In genomic region chr11:20037358-20037757, GRCh38 we compare ENCODE assay signal across 18 cellular contexts.
A peak's percentile ranks its signal among the peaks of the same experiment; 100 is the strongest.
DNase-seq lines count a peak whose midpoint lies in the region; ATAC-seq and TF ChIP-seq lines count a peak whose summit lies in the region.
"Had no signal": no experiment of that assay in that cellular context is flagged by ENCODE, and none has a peak within 500 bp of the region (broad histone marks: within the 10 kb centered on the region; RNA-seq: fewer than 3 reads in every experiment).

No MANE protein-coding gene starts in this region.

- H3K27ac Mint-ChIP-seq in nephron progenitor cell = peak overlapping the region; percentile 81

- H3K9me3 Mint-ChIP-seq in nephron progenitor cell = no peaks in the 10 kb centered on the region
- H3K9me3 Mint-ChIP-seq: central memory CD8-positive, alpha-beta T cell had no signal

- peaks cover 91% of the 10 kb centered on the region for H3K4me1 Mint-ChIP-seq in nephron progenitor cell
- H3K4me1 Mint-ChIP-seq: central memory CD8-positive, alpha-beta T cell had no signal

- no peak for TF ChIP-seq CTCF in nephron progenitor cell (IDR thresholded peaks at IDR 0.05)

- no peak for DNase-seq in nephron progenitor cell
- no peak for DNase-seq in AML-193 (lab: John Stamatoyannopoulos, UW)
- no peak for DNase-seq in DMS 273 treated with DMSO at 0.1 percent for 48 hours (lab: John Stamatoyannopoulos, UW)
- DNase-seq in NCI-H1048 (lab: John Stamatoyannopoulos, UW) = no peak
- no peak for DNase-seq in NCI-H226
- DNase-seq: activated CD4-positive, alpha-beta T cell treated with anti-CD3 and anti-CD28 coated beads for 48 hours; activated T-cell treated with anti-CD3 and anti-CD28 coated beads, Interleukin-2, amount 50 U/mL, for 1 hour; Kasumi-1; mucosa of descending colon; NCI-H1417 treated with DMSO at 0.1 percent for 48 hours; stimulated activated CD4-positive, alpha-beta T cell treated with anti-CD3 and anti-CD28 coated beads, Interleukin-4, amount 100 ng/mL, for 1 hour; stimulated activated CD8-positive, alpha-beta memory T cell treated with anti-CD3 and anti-CD28 coated beads, Interleukin-4, amount 100 ng/mL, for 48 hours; T1000; trophoblast cell had no signal

- H3K4me3 Mint-ChIP-seq in nephron progenitor cell = no peak overlapping the region
- H3K4me3 Mint-ChIP-seq: central memory CD8-positive, alpha-beta T cell had no signal

- peak; percentile 84 for ATAC-seq in GM18868 (IDR thresholded peaks at IDR 0.05; ENCODE audit: unreplicated experiment)
- ATAC-seq in GM21723 (IDR thresholded peaks at IDR 0.05; ENCODE audit: unreplicated experiment) = peak; percentile 63
- ATAC-seq in HG03439 (IDR thresholded peaks at IDR 0.05; ENCODE audit: unreplicated experiment) = peak; percentile 88
- ATAC-seq: mucosa of descending colon had no signal

- H3K36me3 Mint-ChIP-seq in nephron progenitor cell (ENCODE audit: low read depth) = peaks cover 31% of the 10 kb centered on the region

- H3K27me3 Mint-ChIP-seq in nephron progenitor cell (ENCODE audit: low read depth, poor library complexity) = no peaks in the 10 kb centered on the region
